In the genomic region with DNA sequence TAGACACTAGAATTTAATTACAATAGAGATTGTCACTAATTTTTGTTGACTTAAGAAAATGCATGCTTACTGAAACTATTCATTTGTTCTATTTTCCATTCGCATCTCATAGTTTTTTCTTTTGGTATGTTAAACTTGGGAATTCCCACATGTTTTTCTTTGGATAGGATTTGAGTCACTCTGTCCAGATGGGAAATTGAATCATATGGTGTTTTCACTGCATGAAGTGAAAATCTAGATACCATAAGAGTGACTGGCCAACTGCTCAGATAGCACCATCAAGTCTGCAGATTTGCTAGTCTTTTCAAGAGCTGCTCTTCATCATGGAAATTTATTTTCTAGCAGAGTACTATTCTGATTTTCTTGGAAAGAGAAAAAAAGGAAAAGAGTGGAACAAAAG, we compare ENCODE assay signal across 21 cellular contexts.
DNase-seq lines count a peak whose midpoint lies in the region; ATAC-seq and TF ChIP-seq lines count a peak whose summit lies in the region.
"Had no signal": no experiment of that assay in that cellular context is flagged by ENCODE, and none has a peak within 500 bp of the region (broad histone marks: within the 10 kb centered on the region; RNA-seq: fewer than 3 reads in every experiment).

No MANE protein-coding gene starts in this region.

- no peaks in the 10 kb centered on the region for H3K27me3 ChIP-seq in AG04450 (ENCODE audit: control insufficient read depth, insufficient read depth, low read length)

- no peak overlapping the region for H3K4me3 ChIP-seq in AG04450 (ENCODE audit: low read depth, low read length)
- H3K4me3 ChIP-seq in cardiac fibroblast (replicated peaks in 1 of 2; ENCODE audit: low read depth in 2 of 2, low read length in 2 of 2) = no peak overlapping the region

- H3K4me1 Mint-ChIP-seq in WTC11 = no peaks in the 10 kb centered on the region
- H3K4me1 Mint-ChIP-seq: activated B cell treated with CpG ODN at 0.5 μM for 24 hours; activated naive CD8-positive, alpha-beta T cell treated with anti-CD3 and anti-CD28 coated beads for 36 hours; endodermal cell had no signal

- no peak for ATAC-seq in WTC11
- ATAC-seq: left ventricle myocardium superior, sciatic nerve had no signal

- H3K9me3 ChIP-seq in AG04450 (ENCODE audit: control insufficient read depth, insufficient read depth, low read length) = no peaks in the 10 kb centered on the region

- H3K27ac Mint-ChIP-seq in WTC11 = no peak overlapping the region
- H3K27ac Mint-ChIP-seq: activated B cell treated with CpG ODN at 0.5 μM for 24 hours; activated naive CD8-positive, alpha-beta T cell treated with anti-CD3 and anti-CD28 coated beads for 36 hours; endodermal cell had no signal

- H3K27me3 Mint-ChIP-seq in WTC11 (ENCODE audit: low read depth) = no peaks in the 10 kb centered on the region
- H3K27me3 Mint-ChIP-seq: activated B cell treated with CpG ODN at 0.5 μM for 24 hours; activated naive CD8-positive, alpha-beta T cell treated with anti-CD3 and anti-CD28 coated beads for 36 hours had no signal

- peaks cover 32% of the 10 kb centered on the region for H3K36me3 Mint-ChIP-seq in WTC11

- peaks cover 40% of the 10 kb centered on the region for H3K9me3 Mint-ChIP-seq in WTC11

- no peak overlapping the region for H3K4me3 Mint-ChIP-seq in WTC11
- H3K4me3 Mint-ChIP-seq: activated B cell treated with CpG ODN at 0.5 μM for 24 hours; activated naive CD8-positive, alpha-beta T cell treated with anti-CD3 and anti-CD28 coated beads for 36 hours; endodermal cell had no signal

- POLR2A ChIA-PET in AG04450 (lab: Yijun Ruan, JAX) = interaction anchor here (0.5 kb wide), 1 partner anchor 37 kb away, joined by 3 read pairs; no protein-coding TSS in a partner anchor
- POLR2A ChIA-PET in WTC11 (lab: Charles Lee) = no interaction called here

- TF ChIP-seq CTCF in AG04450 (IDR thresholded peaks at IDR 0.05; ENCODE audit: low read depth, low read length) = no peak
- no peak for TF ChIP-seq CTCF in cardiac fibroblast (IDR thresholded peaks at IDR 0.05; ENCODE audit: low read depth, low read length)
- TF ChIP-seq CTCF in WTC11 (IDR thresholded peaks at IDR 0.05) = no peak

- DNase-seq in AG04450 (ENCODE audit: low read depth, low spot score) (peak; percentile 54), HS-27A (ENCODE audit: low read depth) (peak; percentile 4), cardiac fibroblast (ENCODE audit: low read depth in 2 of 2) (peak; percentile 19 to 51), inferior parietal cortex (ENCODE audit: extremely low spot score) (peak; percentile 2), GM19238 (ENCODE audit: insufficient read length, low spot score) (no peak), D341Med (ENCODE audit: low spot score) (no peak), WTC11 (ENCODE audit: low spot score) (no peak)
- DNase-seq in activated CD4-positive, alpha-beta T cell treated with anti-CD3 and anti-CD28 coated beads, Interleukin-2, amount 50 U/mL, for 1 hour = no peak
- DNase-seq: activated B cell treated with CpG ODN at 0.5 μM for 24 hours; activated naive CD8-positive, alpha-beta T cell treated with anti-CD3 and anti-CD28 coated beads for 36 hours; endodermal cell; Kasumi-1; left ventricle myocardium superior; NCI-H1105; NCI-H2107; NCI-H526 treated with DMSO at 0.1 percent for 48 hours; occipital lobe; SIG-M5; stimulated activated naive CD4-positive, alpha-beta T cell treated with Interleukin-2 at 50 U/mL for 16 hours; trophoblast cell had no signal

- no peak overlapping the region for H3K27ac ChIP-seq in AG04450 (ENCODE audit: low read depth, low read length)

- CTCF ChIA-PET in AG04450 (lab: Charles Lee) = no interaction called here
- CTCF ChIA-PET in WTC11 (lab: Charles Lee) = no interaction called here

TF ChIP-seq in WTC11, 78 proteins besides CTCF, POLR2A, EP300 and RAD21:
- no peak for TF ChIP-seq JAZF1 (CRISPR knock-in tag; IDR thresholded peaks at IDR 0.05)
- TF ChIP-seq ATF2 (CRISPR knock-in tag; IDR thresholded peaks at IDR 0.05; ENCODE audit: borderline replicate concordance, low read depth) = no peak
- TF ChIP-seq ETV6 (CRISPR knock-in tag; IDR thresholded peaks at IDR 0.05) = no peak
- no peak for TF ChIP-seq GTF2I (CRISPR knock-in tag; conservative IDR thresholded peaks at IDR 0.05)
- TF ChIP-seq ATF3 (CRISPR knock-in tag; conservative IDR thresholded peaks at IDR 0.05) = no peak
- TF ChIP-seq CBFB (CRISPR knock-in tag; IDR thresholded peaks at IDR 0.05; ENCODE audit: low read depth) = no peak
- no peak for TF ChIP-seq ATF1 (CRISPR knock-in tag; IDR thresholded peaks at IDR 0.05)
- TF ChIP-seq MAX (CRISPR knock-in tag; IDR thresholded peaks at IDR 0.05) = no peak
- TF ChIP-seq HMGXB4 (CRISPR knock-in tag; IDR thresholded peaks at IDR 0.05) = no peak
- no peak for TF ChIP-seq CREM (CRISPR knock-in tag; IDR thresholded peaks at IDR 0.05)
- TF ChIP-seq, protein P1, sequence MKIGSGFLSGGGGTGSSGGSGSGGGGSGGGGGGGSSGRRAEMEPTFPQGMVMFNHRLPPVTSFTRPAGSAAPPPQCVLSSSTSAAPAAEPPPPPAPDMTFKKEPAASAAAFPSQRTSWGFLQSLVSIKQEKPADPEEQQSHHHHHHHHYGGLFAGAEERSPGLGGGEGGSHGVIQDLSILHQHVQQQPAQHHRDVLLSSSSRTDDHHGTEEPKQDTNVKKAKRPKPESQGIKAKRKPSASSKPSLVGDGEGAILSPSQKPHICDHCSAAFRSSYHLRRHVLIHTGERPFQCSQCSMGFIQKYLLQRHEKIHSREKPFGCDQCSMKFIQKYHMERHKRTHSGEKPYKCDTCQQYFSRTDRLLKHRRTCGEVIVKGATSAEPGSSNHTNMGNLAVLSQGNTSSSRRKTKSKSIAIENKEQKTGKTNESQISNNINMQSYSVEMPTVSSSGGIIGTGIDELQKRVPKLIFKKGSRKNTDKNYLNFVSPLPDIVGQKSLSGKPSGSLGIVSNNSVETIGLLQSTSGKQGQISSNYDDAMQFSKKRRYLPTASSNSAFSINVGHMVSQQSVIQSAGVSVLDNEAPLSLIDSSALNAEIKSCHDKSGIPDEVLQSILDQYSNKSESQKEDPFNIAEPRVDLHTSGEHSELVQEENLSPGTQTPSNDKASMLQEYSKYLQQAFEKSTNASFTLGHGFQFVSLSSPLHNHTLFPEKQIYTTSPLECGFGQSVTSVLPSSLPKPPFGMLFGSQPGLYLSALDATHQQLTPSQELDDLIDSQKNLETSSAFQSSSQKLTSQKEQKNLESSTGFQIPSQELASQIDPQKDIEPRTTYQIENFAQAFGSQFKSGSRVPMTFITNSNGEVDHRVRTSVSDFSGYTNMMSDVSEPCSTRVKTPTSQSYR (CRISPR knock-in tag; IDR thresholded peaks at IDR 0.05) = no peak
- TF ChIP-seq, protein P2, sequence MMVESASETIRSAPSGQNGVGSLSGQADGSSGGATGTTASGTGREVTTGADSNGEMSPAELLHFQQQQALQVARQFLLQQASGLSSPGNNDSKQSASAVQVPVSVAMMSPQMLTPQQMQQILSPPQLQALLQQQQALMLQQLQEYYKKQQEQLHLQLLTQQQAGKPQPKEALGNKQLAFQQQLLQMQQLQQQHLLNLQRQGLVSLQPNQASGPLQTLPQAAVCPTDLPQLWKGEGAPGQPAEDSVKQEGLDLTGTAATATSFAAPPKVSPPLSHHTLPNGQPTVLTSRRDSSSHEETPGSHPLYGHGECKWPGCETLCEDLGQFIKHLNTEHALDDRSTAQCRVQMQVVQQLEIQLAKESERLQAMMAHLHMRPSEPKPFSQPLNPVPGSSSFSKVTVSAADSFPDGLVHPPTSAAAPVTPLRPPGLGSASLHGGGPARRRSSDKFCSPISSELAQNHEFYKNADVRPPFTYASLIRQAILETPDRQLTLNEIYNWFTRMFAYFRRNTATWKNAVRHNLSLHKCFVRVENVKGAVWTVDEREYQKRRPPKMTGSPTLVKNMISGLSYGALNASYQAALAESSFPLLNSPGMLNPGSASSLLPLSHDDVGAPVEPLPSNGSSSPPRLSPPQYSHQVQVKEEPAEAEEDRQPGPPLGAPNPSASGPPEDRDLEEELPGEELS (CRISPR knock-in tag; IDR thresholded peaks at IDR 0.05) = no peak

Comparison
In these comparisons a context has a peak if more than half of its experiments do, and no peak if none do; other contexts are left out.
1. DNase-seq: peak in AG04450 (single experiment), HS-27A (single experiment), cardiac fibroblast (2 of 2) and inferior parietal cortex (single experiment); none in GM19238 (single experiment), D341Med (single experiment), activated CD4-positive, alpha-beta T cell treated with anti-CD3 and anti-CD28 coated beads, Interleukin-2, amount 50 U/mL, for 1 hour (single experiment) and WTC11 (single experiment).